In the genomic region with DNA sequence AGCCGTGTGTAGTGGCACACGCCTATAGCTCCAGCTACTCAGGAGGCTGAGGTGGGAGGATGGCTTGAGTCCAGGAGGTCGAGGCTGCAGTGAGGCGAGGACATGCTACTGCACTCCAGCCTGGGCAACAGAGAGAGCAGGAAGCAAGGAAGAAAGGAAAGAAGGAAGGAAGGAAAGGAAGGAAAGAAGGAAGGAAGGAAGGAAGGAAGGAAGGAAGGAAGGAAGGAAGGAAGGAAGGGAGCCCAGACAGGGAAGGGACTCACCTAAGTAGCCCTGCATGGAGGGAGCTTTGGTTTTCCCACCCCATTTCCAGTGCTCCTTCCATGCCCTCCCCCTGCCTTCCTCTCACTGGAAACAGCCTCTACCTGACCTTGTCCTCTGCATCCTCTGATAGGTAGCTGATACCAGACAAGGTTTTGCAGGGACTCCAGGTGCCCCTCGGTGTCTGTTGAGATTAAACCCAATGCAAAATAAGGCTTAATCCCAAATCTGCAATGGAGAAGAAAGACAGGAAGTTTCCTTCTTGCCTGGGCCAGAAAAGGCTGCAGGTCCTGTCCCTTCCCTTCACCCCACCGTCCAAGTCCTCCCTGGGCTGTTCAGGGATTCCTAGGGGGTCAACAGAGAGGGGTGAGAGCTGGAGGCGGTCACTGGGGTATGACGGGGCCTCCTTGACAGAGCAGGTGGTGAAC, we compare ENCODE assay signal across 18 cellular contexts. TPM values are rescaled to one million over a fixed set of nuclear protein-coding genes. Genes with fewer than 3 reads are reported as not detected.
"Had no signal": no experiment of that assay in that cellular context is flagged by ENCODE, and none has a peak within 500 bp of the region (broad histone marks: within the 10 kb centered on the region; RNA-seq: fewer than 3 reads in every experiment).

No MANE protein-coding gene starts in this region.

- H3K27ac Mint-ChIP-seq: activated naive CD8-positive, alpha-beta T cell; mesothelial cell of epicardium; stimulated activated naive B cell treated with anti-CD40 and anti-IgM and Interleukin-4, amounts not matched to agents 10 μg/mL and 1 μg/mL and 100 μg/mL, for 72 hours had no signal

- ATAC-seq: stimulated activated naive B cell treated with anti-CD40 and anti-IgM and Interleukin-4, amounts not matched to agents 10 μg/mL and 1 μg/mL and 100 μg/mL, for 72 hours had no signal

- H3K9me3 ChIP-seq: ovary, thyroid gland, vagina had no signal

- DNase-seq: activated gamma-delta T cell treated with Interleukin-2 at 50 U/mL for 16 hours; brain microvascular endothelial cell; cortex of kidney; effector memory CD4-positive, alpha-beta T cell; foreskin melanocyte; ovary; stimulated activated CD4-positive, alpha-beta T cell treated with anti-CD3 and anti-CD28 coated beads, Interleukin-2, amount 100 ng/mL, for 48 hours; stimulated activated naive B cell treated with anti-CD40 and anti-IgM and Interleukin-4, amounts not matched to agents 10 μg/mL and 1 μg/mL and 100 μg/mL, for 72 hours; SW 1271; thyroid gland had no signal

- H3K27me3 Mint-ChIP-seq: activated naive CD8-positive, alpha-beta T cell had no signal

- H3K27ac ChIP-seq: brain microvascular endothelial cell, epithelial cell of prostate, ovary, thyroid gland, vagina had no signal

- H3K4me3 ChIP-seq: ovary, thyroid gland, vagina had no signal

- H3K4me3 Mint-ChIP-seq: activated naive CD8-positive, alpha-beta T cell; central memory CD8-positive, alpha-beta T cell; mesothelial cell of epicardium; stimulated activated naive B cell treated with anti-CD40 and anti-IgM and Interleukin-4, amounts not matched to agents 10 μg/mL and 1 μg/mL and 100 μg/mL, for 72 hours had no signal

- H3K27me3 ChIP-seq: brain microvascular endothelial cell, ovary, thyroid gland, vagina had no signal

- H3K36me3 ChIP-seq: brain microvascular endothelial cell, ovary, thyroid gland, vagina had no signal

- H3K9me3 Mint-ChIP-seq: central memory CD8-positive, alpha-beta T cell; neural crest cell; stimulated activated naive B cell treated with anti-CD40 and anti-IgM and Interleukin-4, amounts not matched to agents 10 μg/mL and 1 μg/mL and 100 μg/mL, for 72 hours had no signal

- H3K4me1 ChIP-seq: thyroid gland had no signal

- H3K4me1 Mint-ChIP-seq: mesothelial cell of epicardium had no signal

RNA-seq across cellular contexts. Expression of a gene that starts 21.5 kb away (rescaled TPM):
- total RNA-seq: fibroblast of lung; mesothelial cell of epicardium; T-helper 2 cell treated with Interferon-gamma antibody and Interleukin-4, amounts not matched to agents 100 ng/mL and 5 ng/mL, for 36 hours; vagina had no signal
- polyA plus RNA-seq: fibroblast of lung had no signal
